Comparison of ENCODE assay signal across 9 cellular contexts in genomic region chr14:21241218-21241819, GRCh38. TPM values are rescaled to one million over a fixed set of nuclear protein-coding genes. Genes with fewer than 3 reads are reported as not detected.
DNase-seq lines count a peak whose midpoint lies in the region; ATAC-seq and TF ChIP-seq lines count a peak whose summit lies in the region.
"Had no signal": no experiment of that assay in that cellular context is flagged by ENCODE, and none has a peak within 500 bp of the region (broad histone marks: within the 10 kb centered on the region; RNA-seq: fewer than 3 reads in every experiment).

No MANE protein-coding gene starts in this region.

- no peak overlapping the region for H3K4me3 Mint-ChIP-seq in CD8-positive, alpha-beta T cell
- H3K4me3 Mint-ChIP-seq in mesothelial cell of epicardium: no peak overlapping the region

- H3K27me3 ChIP-seq in CD8-positive, alpha-beta T cell (ENCODE audit: insufficient read depth, low read length): no peaks in the 10 kb centered on the region

- no peaks in the 10 kb centered on the region for H3K9me3 Mint-ChIP-seq in CD8-positive, alpha-beta T cell
- no peaks in the 10 kb centered on the region for H3K9me3 Mint-ChIP-seq in mesothelial cell of epicardium

- intact Hi-C loops in CD8-positive, alpha-beta T cell (cut with DNase I, micrococcal nuclease): loop anchor here (1.0 to 10.0 kb wide), 6 partner anchors 21 to 313 kb away; partner anchors contain the start of gene SUPT16H (in 2 of the 2)

- no peak overlapping the region for H3K27ac ChIP-seq in CD8-positive, alpha-beta T cell (ENCODE audit: low read depth, low read length)

- H3K4me1 Mint-ChIP-seq in CD8-positive, alpha-beta T cell (ENCODE audit: low read depth): peaks cover 81% of the 10 kb centered on the region
- peaks cover 3% of the 10 kb centered on the region for H3K4me1 Mint-ChIP-seq in mesothelial cell of epicardium

- ATAC-seq in CD8-positive, alpha-beta T cell: no peak
- no peak for ATAC-seq in HG03520 (IDR thresholded peaks at IDR 0.05; ENCODE audit: unreplicated experiment)

- peaks cover 9% of the 10 kb centered on the region for H3K36me3 ChIP-seq in CD8-positive, alpha-beta T cell (ENCODE audit: insufficient read depth, low read length)

- in situ Hi-C loops in astrocyte of the cerebellum (cut with HindIII; ENCODE audit: low sequenced_read_pairs): no loop called here

- H3K36me3 Mint-ChIP-seq in CD8-positive, alpha-beta T cell: peaks cover 57% of the 10 kb centered on the region
- peaks cover 22% of the 10 kb centered on the region for H3K36me3 Mint-ChIP-seq in mesothelial cell of epicardium

- no peaks in the 10 kb centered on the region for H3K9me3 ChIP-seq in CD8-positive, alpha-beta T cell (ENCODE audit: low read length)

- POLR2A ChIA-PET in CD8-positive, alpha-beta T cell (lab: Charles Lee): interaction anchor here (1.8 to 2.4 kb wide), 2 partner anchors 16 to 24 kb away, joined by 5 to 7 read pairs; no protein-coding TSS in a partner anchor

- DNase-seq in CD8-positive, alpha-beta T cell: no peak
- peak; percentile 30 for DNase-seq in Jurkat, Clone E6-1 (ENCODE audit: low read depth, low spot score)
- peak; percentile 24 for DNase-seq in astrocyte of the cerebellum (ENCODE audit: low read depth)
- no peak for DNase-seq in mesothelial cell of epicardium (ENCODE audit: low spot score in 2 of 2, unreplicated experiment in 2 of 2)
- no peak for DNase-seq in SHP77 treated with DMSO at 0.1 percent for 48 hours (lab: John Stamatoyannopoulos, UW)
- no peak for DNase-seq in 8988T
- DNase-seq in NCI-H1105 (lab: John Stamatoyannopoulos, UW): no peak
- DNase-seq: kidney glomerular epithelial cell had no signal

- CTCF ChIA-PET in CD8-positive, alpha-beta T cell (lab: Charles Lee): interaction anchor here (0.6 to 1.8 kb wide), 9 partner anchors 9 to 146 kb away, joined by 3 to 9 read pairs (median 3); no protein-coding TSS in a partner anchor

- no peaks in the 10 kb centered on the region for H3K27me3 Mint-ChIP-seq in CD8-positive, alpha-beta T cell (ENCODE audit: low read depth)
- no peaks in the 10 kb centered on the region for H3K27me3 Mint-ChIP-seq in mesothelial cell of epicardium (ENCODE audit: low read depth)

- no peak overlapping the region for H3K4me3 ChIP-seq in CD8-positive, alpha-beta T cell (ENCODE audit: low read depth, low read length)
- no peak overlapping the region for H3K4me3 ChIP-seq in Jurkat, Clone E6-1 (ENCODE audit: low read length)
- no peak overlapping the region for H3K4me3 ChIP-seq in astrocyte of the cerebellum (ENCODE audit: low read depth, low read length)

- TF ChIP-seq CTCF in CD8-positive, alpha-beta T cell (IDR thresholded peaks at IDR 0.05): peak; percentile 66
- TF ChIP-seq CTCF in astrocyte of the cerebellum (IDR thresholded peaks at IDR 0.05; ENCODE audit: low read depth, low read length, missing control alignments) (peak; percentile 22), mesothelial cell of epicardium (IDR thresholded peaks at IDR 0.05; ENCODE audit: unreplicated experiment) (peak; percentile 55)

- peaks cover 52% of the 10 kb centered on the region for H3K4me1 ChIP-seq in CD8-positive, alpha-beta T cell (ENCODE audit: insufficient read depth, low read length)

- H3K27ac Mint-ChIP-seq in CD8-positive, alpha-beta T cell: no peak overlapping the region
- peak overlapping the region; percentile 64 for H3K27ac Mint-ChIP-seq in mesothelial cell of epicardium

RNA-seq across cellular contexts. Expression of gene HNRNPC, which starts 27.9 kb away (rescaled TPM):
- 100 to 1,000 TPM; 621 to 624 TPM for total RNA-seq in CD8-positive, alpha-beta T cell
- polyA plus RNA-seq in Jurkat, Clone E6-1 (2012; ENCODE audit: insufficient read depth, insufficient read length): 1,326 TPM
- 669 to 698 TPM (median 675 TPM) in 3 replicates for total RNA-seq in mesothelial cell of epicardium

RNA-seq across cellular contexts. Expression of gene RPGRIP1, which starts 38.6 kb away (rescaled TPM):
- total RNA-seq in CD8-positive, alpha-beta T cell: not detected
- 0.64 TPM for polyA plus RNA-seq in Jurkat, Clone E6-1 (2012; ENCODE audit: insufficient read depth, insufficient read length)
- 0.29 to 0.35 TPM (median 0.29 TPM) in 3 replicates for total RNA-seq in mesothelial cell of epicardium

Comparison
In these comparisons a context has a peak if more than half of its experiments do, and no peak if none do; other contexts are left out.
1. DNase-seq: peak in Jurkat, Clone E6-1 (single experiment) and astrocyte of the cerebellum (single experiment); none in CD8-positive, alpha-beta T cell (0 of 7), mesothelial cell of epicardium (0 of 2), SHP77 treated with DMSO at 0.1 percent for 48 hours (single experiment), 8988T (single experiment) and NCI-H1105 (single experiment).
2. Peak in every context shown above with its lines, with median percentiles within 50 percentile points of each other: CTCF ChIP-seq.